In the genomic region with DNA sequence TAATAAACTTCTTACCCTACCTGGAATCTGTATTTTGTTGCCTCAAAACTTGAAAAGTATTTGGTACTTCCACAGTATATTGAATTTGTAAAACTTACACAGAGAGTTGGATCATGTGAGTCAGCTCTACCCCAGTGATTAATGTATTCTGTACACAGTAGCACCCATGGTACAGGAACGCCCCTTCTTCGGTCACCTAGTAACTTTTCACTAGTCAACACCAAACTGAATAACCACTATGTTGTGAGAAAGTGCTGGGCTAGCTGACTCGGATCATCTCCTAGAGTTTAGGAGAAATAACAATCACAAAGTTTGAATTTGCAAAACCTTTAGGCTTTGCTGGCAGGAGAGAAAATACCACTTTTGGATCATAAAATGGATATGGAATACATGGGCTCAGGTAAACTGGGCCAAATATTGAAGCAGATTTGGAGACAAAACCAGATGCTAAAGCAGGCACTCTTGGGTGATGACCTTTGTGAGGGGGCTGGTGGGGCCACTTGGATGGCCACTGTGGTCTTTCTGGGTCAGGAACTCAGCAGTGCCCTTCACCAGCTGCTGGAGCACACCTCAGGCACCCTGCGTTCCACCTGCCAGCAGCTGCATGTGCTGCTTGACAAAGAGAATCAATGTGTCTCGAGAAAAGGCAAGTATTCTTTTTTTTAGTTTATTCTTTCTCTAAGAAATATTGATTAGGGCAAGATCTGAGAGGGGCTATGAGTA, we compare ENCODE assay signal across 11 cellular contexts. TPM values are rescaled to one million over a fixed set of nuclear protein-coding genes. Genes with fewer than 3 reads are reported as not detected.
DNase-seq lines count a peak whose midpoint lies in the region; ATAC-seq and TF ChIP-seq lines count a peak whose summit lies in the region.
"Had no signal": no experiment of that assay in that cellular context is flagged by ENCODE, and none has a peak within 500 bp of the region (broad histone marks: within the 10 kb centered on the region; RNA-seq: fewer than 3 reads in every experiment).

Gene DTHD1 (plus strand): TSS at position 233 of the 723 bp plus-strand sequence. CDS start 143 bp downstream, at position 376.

- ATAC-seq in CD4-positive, CD25-positive, alpha-beta regulatory T cell (ENCODE audit: low read depth in 2 of 2): no peak
- ATAC-seq in GM23338: no peak
- ATAC-seq in natural killer cell treated with Interleukin-12 subunit alpha and Interleukin-12 subunit beta and Interleukin-15 and Interleukin-18, amount 100 ng/mL, for 72 hours: peak; percentile 71 to 81
- no peak for ATAC-seq in Right ventricle myocardium superior (ENCODE audit: poor library complexity)
- ATAC-seq in HG02759 (IDR thresholded peaks at IDR 0.05; ENCODE audit: unreplicated experiment): no peak
- ATAC-seq: left lobe of liver had no signal

- H3K79me2 ChIP-seq in GM23338 (replicated peaks; ENCODE audit: insufficient read depth): no peaks in the 10 kb centered on the region

- peaks cover 11% of the 10 kb centered on the region for H3K4me1 ChIP-seq in CD4-positive, CD25-positive, alpha-beta regulatory T cell (ENCODE audit: control insufficient read depth, insufficient read depth, low read length, poor library complexity, severe bottlenecking)
- H3K4me1 ChIP-seq in GM23338 (ENCODE audit: insufficient read depth): no peaks in the 10 kb centered on the region

- peak in 1 of 3 donors; percentile 12 for DNase-seq in CD4-positive, CD25-positive, alpha-beta regulatory T cell
- DNase-seq in GM23338 (ENCODE audit: low spot score) (no peak), Right ventricle myocardium superior (no peak), H4 (ENCODE audit: low spot score) (no peak)
- DNase-seq in natural killer cell treated with Interleukin-12 subunit alpha and Interleukin-12 subunit beta and Interleukin-15 and Interleukin-18, amount 100 ng/mL, for 72 hours (ENCODE audit: low spot score): peak; percentile 78
- DNase-seq: GOT3, NCI-H2029, ovary had no signal

- H3K27ac Mint-ChIP-seq in CD4-positive, CD25-positive, alpha-beta regulatory T cell: peak within 1 kb of the TSS in 2 of 3 donors; percentile 47 to 94
- H3K27ac Mint-ChIP-seq in GM23338: no peak within 1 kb of the TSS
- H3K27ac Mint-ChIP-seq in natural killer cell treated with Interleukin-12 subunit alpha and Interleukin-12 subunit beta and Interleukin-15 and Interleukin-18, amount 100 ng/mL, for 72 hours: peak within 1 kb of the TSS; percentile 92 to 98

- H3K27me3 Mint-ChIP-seq in CD4-positive, CD25-positive, alpha-beta regulatory T cell: no peaks in the 10 kb centered on the region
- H3K27me3 Mint-ChIP-seq in GM23338 (ENCODE audit: insufficient read depth, low read depth, poor library complexity): no peaks in the 10 kb centered on the region
- no peaks in the 10 kb centered on the region for H3K27me3 Mint-ChIP-seq in natural killer cell treated with Interleukin-12 subunit alpha and Interleukin-12 subunit beta and Interleukin-15 and Interleukin-18, amount 100 ng/mL, for 72 hours

- intact Hi-C loops in Right ventricle myocardium superior (cut with DNase I): no loop called here

- H3F3A ChIP-seq in GM23338 (replicated peaks; ENCODE audit: low read depth): no peaks in the 10 kb centered on the region

- H3K9me2 ChIP-seq in GM23338 (ENCODE audit: insufficient read depth): no peaks in the 10 kb centered on the region

- no peaks in the 10 kb centered on the region for H3K36me3 Mint-ChIP-seq in CD4-positive, CD25-positive, alpha-beta regulatory T cell
- no peaks in the 10 kb centered on the region for H3K36me3 Mint-ChIP-seq in GM23338 (ENCODE audit: low read depth)
- H3K36me3 Mint-ChIP-seq in natural killer cell treated with Interleukin-12 subunit alpha and Interleukin-12 subunit beta and Interleukin-15 and Interleukin-18, amount 100 ng/mL, for 72 hours: peaks cover 29% of the 10 kb centered on the region

- H3K27ac ChIP-seq in CD4-positive, CD25-positive, alpha-beta regulatory T cell (ENCODE audit: insufficient read depth, low read length, poor library complexity, severe bottlenecking): no peak within 1 kb of the TSS
- no peak within 1 kb of the TSS for H3K27ac ChIP-seq in GM23338 (ENCODE audit: low read depth)
- H3K27ac ChIP-seq in angular gyrus (ENCODE audit: low read depth, low read length): peak within 1 kb of the TSS; percentile 85
- H3K27ac ChIP-seq: ovary had no signal

- H3K4me3 Mint-ChIP-seq in CD4-positive, CD25-positive, alpha-beta regulatory T cell: peak within 1 kb of the TSS in 1 of 4 donors; percentile 27
- H3K4me3 Mint-ChIP-seq in GM23338: no peak within 1 kb of the TSS
- peak within 1 kb of the TSS; percentile 93 for H3K4me3 Mint-ChIP-seq in natural killer cell treated with Interleukin-12 subunit alpha and Interleukin-12 subunit beta and Interleukin-15 and Interleukin-18, amount 100 ng/mL, for 72 hours

- peak within 1 kb of the TSS; percentile 80; the same call in 1 of the 2 replicates for H2AFZ ChIP-seq in GM23338

- H3K36me3 ChIP-seq in CD4-positive, CD25-positive, alpha-beta regulatory T cell (ENCODE audit: control insufficient read depth, insufficient read depth, low read length): no peaks in the 10 kb centered on the region
- H3K36me3 ChIP-seq in GM23338 (ENCODE audit: insufficient read depth): no peaks in the 10 kb centered on the region
- H3K36me3 ChIP-seq: ovary had no signal

- no peak within 1 kb of the TSS for H3K4me3 ChIP-seq in CD4-positive, CD25-positive, alpha-beta regulatory T cell (ENCODE audit: low read depth, low read length)
- no peak within 1 kb of the TSS for H3K4me3 ChIP-seq in GM23338
- H3K4me3 ChIP-seq: ovary had no signal

- TF ChIP-seq CTCF in GM23338 (conservative IDR thresholded peaks at IDR 0.05; ENCODE audit: low read depth in 2 of 2): no peak

- H3K27me3 ChIP-seq in CD4-positive, CD25-positive, alpha-beta regulatory T cell (ENCODE audit: control insufficient read depth, insufficient read depth, low read length): no peaks in the 10 kb centered on the region
- H3K27me3 ChIP-seq in GM23338 (ENCODE audit: insufficient read depth): no peaks in the 10 kb centered on the region
- H3K27me3 ChIP-seq: ovary had no signal

- H3K4me1 Mint-ChIP-seq in CD4-positive, CD25-positive, alpha-beta regulatory T cell: peaks cover 19 to 42% (median 25%) of the 10 kb centered on the region in 4 donors
- H3K4me1 Mint-ChIP-seq in GM23338: peaks cover 5% of the 10 kb centered on the region; the same call in 2 of the 3 replicates
- peaks cover 71 to 89% of the 10 kb centered on the region in 2 donors for H3K4me1 Mint-ChIP-seq in natural killer cell treated with Interleukin-12 subunit alpha and Interleukin-12 subunit beta and Interleukin-15 and Interleukin-18, amount 100 ng/mL, for 72 hours (ENCODE audit: low read depth in 2 of 2)

- H4K20me1 ChIP-seq in GM23338 (replicated peaks; ENCODE audit: insufficient read depth): no peaks in the 10 kb centered on the region

- peaks cover 0 to 7% (median 3%) of the 10 kb centered on the region in 7 donors for H3K9me3 Mint-ChIP-seq in CD4-positive, CD25-positive, alpha-beta regulatory T cell
- H3K9me3 Mint-ChIP-seq in GM23338: no peaks in the 10 kb centered on the region
- peaks cover 3% of the 10 kb centered on the region for H3K9me3 Mint-ChIP-seq in natural killer cell treated with Interleukin-12 subunit alpha and Interleukin-12 subunit beta and Interleukin-15 and Interleukin-18, amount 100 ng/mL, for 72 hours

- no peaks in the 10 kb centered on the region for H3K9me3 ChIP-seq in CD4-positive, CD25-positive, alpha-beta regulatory T cell (ENCODE audit: control insufficient read depth in 2 of 2, low read length in 2 of 2)
- H3K9me3 ChIP-seq: ovary had no signal

- no peak within 1 kb of the TSS for H3K4me2 ChIP-seq in GM23338

TF ChIP-seq in GM23338, 12 proteins besides CTCF, POLR2A, EP300 and RAD21 (continues in another document):
- TF ChIP-seq REST (IDR thresholded peaks at IDR 0.05; ENCODE audit: unreplicated experiment): no peak
- TF ChIP-seq POLR2AphosphoS5 (IDR thresholded peaks at IDR 0.05; ENCODE audit: low read depth): no peak

RNA-seq across cellular contexts. Expression of gene DTHD1, which starts in this region (rescaled TPM):
- 3.3 TPM for total RNA-seq in CD4-positive, CD25-positive, alpha-beta regulatory T cell
- under 1 TPM in 3 of 4 donors, not detected in 1; 0.09 to 0.38 (median 0.10) TPM for polyA plus RNA-seq in CD4-positive, CD25-positive, alpha-beta regulatory T cell
- not detected in 2 replicates for total RNA-seq in GM23338 (2014; rRNA removed; shearing (Covaris generic))
- not detected in 2 replicates for polyA plus RNA-seq in GM23338 (2016; fragmentation: Nextera tagmentation; extraction: Ambion mirVana)
- 10 to 100 TPM; 12.1 to 12.9 TPM for total RNA-seq in natural killer cell treated with Interleukin-12 subunit alpha and Interleukin-12 subunit beta and Interleukin-15 and Interleukin-18, amount 100 ng/mL, for 72 hours
- not detected for total RNA-seq in Right ventricle myocardium superior
- not detected in 2 replicates for total RNA-seq in H4 (2014; rRNA removed; shearing (Covaris generic))

Comparison
In these comparisons a context has a peak if more than half of its experiments do, and no peak if none do; other contexts are left out.
1. ATAC-seq: peak in natural killer cell treated with Interleukin-12 subunit alpha and Interleukin-12 subunit beta and Interleukin-15 and Interleukin-18, amount 100 ng/mL, for 72 hours (2 of 2); none in CD4-positive, CD25-positive, alpha-beta regulatory T cell (0 of 2), GM23338 (single experiment), Right ventricle myocardium superior (single experiment) and HG02759 (single experiment).